8 cellular contexts compared by ENCODE assay signal in the genomic region with DNA sequence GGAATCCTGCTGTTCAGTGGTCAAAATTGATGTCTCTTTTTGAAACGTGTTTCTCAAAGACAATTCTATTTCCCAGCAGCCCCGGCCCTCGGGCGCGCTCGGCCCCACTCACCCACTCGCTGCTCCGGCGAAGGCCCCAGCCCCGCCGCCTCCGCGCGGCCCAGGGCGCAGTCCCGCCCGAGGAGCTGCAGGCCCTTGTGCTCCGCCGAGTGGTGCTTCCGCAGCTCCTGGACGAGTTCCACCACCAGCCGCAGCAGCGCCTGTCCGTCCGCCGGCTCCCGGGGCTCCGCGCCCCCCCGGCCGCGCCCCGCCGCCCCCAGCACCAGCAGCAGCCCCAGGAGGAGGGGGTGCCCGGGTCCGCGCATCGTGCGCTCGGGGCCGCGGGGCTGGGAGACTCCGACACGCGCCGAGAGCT. TPM values are rescaled to one million over a fixed set of nuclear protein-coding genes. Genes with fewer than 3 reads are reported as not detected.
DNase-seq lines count a peak whose midpoint lies in the region; ATAC-seq, FAIRE-seq and TF ChIP-seq lines count a peak whose summit lies in the region.

No MANE protein-coding gene starts in this region.

- H3K27ac ChIP-seq in Peyer's patch: peak overlapping the region; percentile 7 to 33 (median 12)
- H3K27ac ChIP-seq in pancreas: peak overlapping the region; percentile 75 to 91 (median 87)

- no peaks in the 10 kb centered on the region for H3K36me3 ChIP-seq in Peyer's patch
- H3K36me3 ChIP-seq in pancreas: peaks cover 0 to 10% (median 8%) of the 10 kb centered on the region in 3 donors

- H3K4me3 Mint-ChIP-seq in T-helper 2 cell treated with Interferon-gamma antibody and Interleukin-4, amounts not matched to agents 5 μg/mL and 100 μg/mL, for 36 hours: no peak overlapping the region

- WGBS in pancreas, 2 donors: 7 to 8% methylated on average over 39 to 46 of the region's 46 CpGs

- ATAC-seq in pancreas (peak in 3 of 4 donors; percentile 14 to 35 (median 29)), GM21619 (IDR thresholded peaks at IDR 0.05; ENCODE audit: unreplicated experiment) (no peak), HG02840 (IDR thresholded peaks at IDR 0.05; ENCODE audit: low FRiP score, unreplicated experiment) (no peak)

- peaks cover 0 to 39% (median 10%) of the 10 kb centered on the region in 4 donors for H3K4me1 ChIP-seq in Peyer's patch
- peaks cover 0 to 8% (median 0%) of the 10 kb centered on the region in 3 donors for H3K4me1 ChIP-seq in pancreas

- H3K4me3 ChIP-seq in Peyer's patch (peak overlapping the region; percentile 33 to 72 (median 49)), fibroblast of villous mesenchyme (ENCODE audit: low read depth, low read length) (peak overlapping the region; percentile 27), pancreas (peak overlapping the region; percentile 24 to 60 (median 46))

- TF ChIP-seq POLR2A in GM12891 (IDR thresholded peaks at IDR 0.05; ENCODE audit: low read depth, low read length) (no peak), Peyer's patch (IDR thresholded peaks at IDR 0.05) (no peak)

- no peak overlapping the region for H3K27ac Mint-ChIP-seq in T-helper 2 cell treated with Interferon-gamma antibody and Interleukin-4, amounts not matched to agents 5 μg/mL and 100 μg/mL, for 36 hours

- no peaks in the 10 kb centered on the region for H3K9me3 Mint-ChIP-seq in T-helper 2 cell treated with Interferon-gamma antibody and Interleukin-4, amounts not matched to agents 5 μg/mL and 100 μg/mL, for 36 hours

- peaks cover 12% of the 10 kb centered on the region for H3K36me3 Mint-ChIP-seq in T-helper 2 cell treated with Interferon-gamma antibody and Interleukin-4, amounts not matched to agents 5 μg/mL and 100 μg/mL, for 36 hours (ENCODE audit: low read depth)

- H3K27me3 ChIP-seq in Peyer's patch (peaks cover 0 to 4% of the 10 kb centered on the region in 2 donors), pancreas (no peaks in the 10 kb centered on the region)

- intact Hi-C loops in pancreas (cut with DNase I): loop anchor here in 1 of 3 donors (5.0 kb wide), 1 partner anchor 115 kb away; no protein-coding TSS in a partner anchor

- no peak for TF ChIP-seq CTCF in Peyer's patch (IDR thresholded peaks at IDR 0.05)
- TF ChIP-seq CTCF in fibroblast of villous mesenchyme (IDR thresholded peaks at IDR 0.05; ENCODE audit: insufficient read depth, low read depth, low read length): no peak
- TF ChIP-seq CTCF in pancreas (IDR thresholded peaks at IDR 0.05): no peak

- peaks cover 3% of the 10 kb centered on the region for H3K4me1 Mint-ChIP-seq in T-helper 2 cell treated with Interferon-gamma antibody and Interleukin-4, amounts not matched to agents 5 μg/mL and 100 μg/mL, for 36 hours (ENCODE audit: low read depth)

- DNase-seq in GM12891 (ENCODE audit: insufficient read length, low spot score): peak; percentile 51
- DNase-seq in Peyer's patch: no peak
- DNase-seq in fibroblast of villous mesenchyme (ENCODE audit: low read depth): peak; percentile 37
- DNase-seq in pancreas: peak in 2 of 6 donors; percentile 34 to 54
- DNase-seq in NCI-H187 (lab: John Stamatoyannopoulos, UW): no peak
- DNase-seq in T-helper 2 cell treated with Interferon-gamma antibody and Interleukin-4, amounts not matched to agents 5 μg/mL and 100 μg/mL, for 36 hours (ENCODE audit: low spot score): no peak

- H3K9me3 ChIP-seq in Peyer's patch (no peaks in the 10 kb centered on the region), pancreas (no peaks in the 10 kb centered on the region)

- FAIRE-seq in GM12891 (lab: Jason Lieb, UNC) (peak; percentile 5), pancreas (lab: Jason Lieb, UNC) (no peak)

- H3K27me3 Mint-ChIP-seq in T-helper 2 cell treated with Interferon-gamma antibody and Interleukin-4, amounts not matched to agents 5 μg/mL and 100 μg/mL, for 36 hours (ENCODE audit: low read depth): peaks cover 37% of the 10 kb centered on the region

TF ChIP-seq in GM12891, 5 proteins besides CTCF, POLR2A, EP300 and RAD21:
- no peak for TF ChIP-seq SPI1 (IDR thresholded peaks at IDR 0.05; ENCODE audit: low read depth, low read length)
- TF ChIP-seq PAX5 (IDR thresholded peaks at IDR 0.05; ENCODE audit: insufficient read depth, low read length, severe bottlenecking): no peak
- no peak for TF ChIP-seq POLR2AphosphoS5 (IDR thresholded peaks at IDR 0.05; ENCODE audit: low read depth, low read length)
- TF ChIP-seq POU2F2 (IDR thresholded peaks at IDR 0.05; ENCODE audit: low read depth, low read length): no peak
- no peak for TF ChIP-seq TAF1 (IDR thresholded peaks at IDR 0.05; ENCODE audit: low read depth, low read length)
TF ChIP-seq in GM12891: peak in this region for 0.

RNA-seq across cellular contexts. Expression of a gene that starts 0.4 kb away (rescaled TPM):
- 0.17 TPM for polyA plus RNA-seq in GM12891 (2012; ENCODE audit: low read depth, missing spikeins)
- total RNA-seq in Peyer's patch (1 to 10 TPM in 3 of 4 donors, not detected in 1; 1.6 to 9.1 (median 3.6) TPM), fibroblast of villous mesenchyme (0.43 TPM in 1 of 2 replicates, not detected in the other), pancreas (10 to 100 TPM; 21.2 to 50.6 (median 32.9) TPM)
- polyA plus RNA-seq in pancreas: 10 to 100 TPM; 66.9 to 93.6 TPM

RNA-seq across cellular contexts. Expression of a gene that starts 22.7 kb away (rescaled TPM):
- polyA plus RNA-seq in GM12891 (2012; ENCODE audit: low read depth, missing spikeins): 109 TPM
- total RNA-seq in Peyer's patch (10 to 100 TPM; 39.6 to 88.1 (median 63.5) TPM), fibroblast of villous mesenchyme (71.7 and 89.5 TPM in 2 replicates), pancreas (10 to 100 TPM; 41.6 to 59.1 (median 45.3) TPM)
- polyA plus RNA-seq in pancreas: 10 to 100 TPM; 34.9 to 74.2 TPM

RNA-seq across cellular contexts. Expression of a gene that starts 23.6 kb away (rescaled TPM):
- 12.4 TPM for polyA plus RNA-seq in GM12891 (2012; ENCODE audit: low read depth, missing spikeins)
- total RNA-seq in Peyer's patch (100 to 1,000 TPM in 2 of 4 donors, 10 to 100 TPM in 2; 60.2 to 163 (median 102) TPM), fibroblast of villous mesenchyme (30.3 and 35.4 TPM in 2 replicates), pancreas (100 to 1,000 TPM in 4 of 6 donors, 10 to 100 TPM in 2; 63.7 to 134 (median 118) TPM)
- 100 to 1,000 TPM; 110 to 162 TPM for polyA plus RNA-seq in pancreas

Comparison
In these comparisons a context has a peak if more than half of its experiments do, and no peak if none do; other contexts are left out.
1. DNase-seq: peak in GM12891 (single experiment) and fibroblast of villous mesenchyme (single experiment); none in Peyer's patch (0 of 3), NCI-H187 (0 of 2) and T-helper 2 cell treated with Interferon-gamma antibody and Interleukin-4, amounts not matched to agents 5 μg/mL and 100 μg/mL, for 36 hours (single experiment).
2. ATAC-seq: peak in pancreas (3 of 4); none in GM21619 (single experiment) and HG02840 (single experiment).
3. Peak in every context shown above with its lines, with median percentiles within 50 percentile points of each other: H3K4me3 ChIP-seq.